ENCODE assay signal across 23 cellular contexts in genomic region chr13:40946485-40946884, GRCh38.
DNase-seq lines count a peak whose midpoint lies in the region; ATAC-seq, FAIRE-seq and TF ChIP-seq lines count a peak whose summit lies in the region.
"Had no signal": no experiment of that assay in that cellular context is flagged by ENCODE, and none has a peak within 500 bp of the region (broad histone marks: within the 10 kb centered on the region; RNA-seq: fewer than 3 reads in every experiment).

No MANE protein-coding gene starts in this region.

- CTCF ChIA-PET in HepG2 (lab: Yijun Ruan, JAX; ENCODE audit: low intra/inter-chr PET ratio, low total read pairs): no interaction called here
- CTCF ChIA-PET in activated CD8-positive, alpha-beta T cell treated with anti-CD3 and anti-CD28 coated beads for 36 hours (lab: Charles Lee): no interaction called here

- TF ChIP-seq RAD21 in HepG2 (CRISPR knock-in tag; IDR thresholded peaks at IDR 0.05): no peak

- H3K9ac ChIP-seq in HepG2 (ENCODE audit: insufficient read depth, low read depth, low read length): no peak overlapping the region
- no peak overlapping the region for H3K9ac ChIP-seq in Karpas-422 (ENCODE audit: low read length)
- H3K9ac ChIP-seq: neural progenitor cell, SK-N-SH had no signal

- H3K27ac ChIP-seq in HepG2 (ENCODE audit: extremely low read length, insufficient read depth, low read length) (no peak overlapping the region), right lobe of liver (no peak overlapping the region), transverse colon (peak overlapping the region in 1 of 4 donors; percentile 41), Karpas-422 (ENCODE audit: low read length) (no peak overlapping the region), stomach (no peak overlapping the region)
- H3K27ac ChIP-seq: body of pancreas, neural progenitor cell, prostate gland, tibial nerve had no signal

- no peak for DNase-seq in HepG2 (ENCODE audit: low spot score)
- DNase-seq in right lobe of liver: no peak
- no peak for DNase-seq in activated CD8-positive, alpha-beta T cell treated with anti-CD3 and anti-CD28 coated beads for 36 hours
- no peak for DNase-seq in memory B cell (ENCODE audit: low spot score in 2 of 2)
- DNase-seq in transverse colon: peak; percentile 34
- DNase-seq in Karpas-422: no peak
- no peak for DNase-seq in stomach
- DNase-seq: activated CD4-positive, CD25-positive, alpha-beta regulatory T cell treated with anti-CD3 and anti-CD28 coated beads, Interleukin-2, amount 50 U/mL, for 72 hours; body of pancreas; effector memory CD4-positive, alpha-beta T cell; foreskin melanocyte; left ventricle myocardium superior; midbrain; NCI-H1092; NCI-H187 treated with DMSO at 0.1 percent for 48 hours; NCI-H226; NCI-H774; SK-N-SH; stimulated activated CD4-positive, alpha-beta T cell treated with anti-CD3 and anti-CD28 coated beads, Interleukin-1b, Interleukin-23, amount 100 ng/mL, for 48 hours had no signal

- TF ChIP-seq CTCF in HepG2 (CRISPR knock-in tag; IDR thresholded peaks at IDR 0.05): no peak
- no peak for TF ChIP-seq CTCF in right lobe of liver (IDR thresholded peaks at IDR 0.05)
- TF ChIP-seq CTCF in activated CD8-positive, alpha-beta T cell treated with anti-CD3 and anti-CD28 coated beads for 36 hours (IDR thresholded peaks at IDR 0.05): no peak
- no peak for TF ChIP-seq CTCF in transverse colon (IDR thresholded peaks at IDR 0.05)
- no peak for TF ChIP-seq CTCF in stomach (IDR thresholded peaks at IDR 0.05)

- BruUV-seq in HepG2 (replicated peaks; lab: Mats Ljungman, UMichigan): no TSS peak

- H3K9me3 Mint-ChIP-seq in activated CD8-positive, alpha-beta T cell treated with anti-CD3 and anti-CD28 coated beads for 36 hours: no peaks in the 10 kb centered on the region
- H3K9me3 Mint-ChIP-seq in memory B cell: no peaks in the 10 kb centered on the region
- H3K9me3 Mint-ChIP-seq: neural progenitor cell had no signal

- H2AFZ ChIP-seq in HepG2 (ENCODE audit: low read length): no peak overlapping the region
- H2AFZ ChIP-seq in Karpas-422 (ENCODE audit: low read length): no peak overlapping the region
- H2AFZ ChIP-seq: neural progenitor cell had no signal

- H3K79me2 ChIP-seq in HepG2 (ENCODE audit: insufficient read depth, low read length): no peaks in the 10 kb centered on the region
- H3K79me2 ChIP-seq in Karpas-422 (ENCODE audit: low read length): peaks cover 87% of the 10 kb centered on the region

- TF ChIP-seq POLR2A in HepG2 (IDR thresholded peaks at IDR 0.05; ENCODE audit: insufficient read depth in 1 of 2, low read depth in 2 of 2, low read length in 2 of 2) (no peak), right lobe of liver (IDR thresholded peaks at IDR 0.05) (no peak), transverse colon (IDR thresholded peaks at IDR 0.05) (no peak), stomach (IDR thresholded peaks at IDR 0.05) (no peak)

- H3K27ac Mint-ChIP-seq in activated CD8-positive, alpha-beta T cell treated with anti-CD3 and anti-CD28 coated beads for 36 hours: peak overlapping the region; percentile 62
- peak overlapping the region; percentile 82 for H3K27ac Mint-ChIP-seq in memory B cell
- H3K27ac Mint-ChIP-seq: neural progenitor cell had no signal

- no peak for FAIRE-seq in HepG2 (lab: Jason Lieb, UNC)

- H3K36me3 Mint-ChIP-seq in activated CD8-positive, alpha-beta T cell treated with anti-CD3 and anti-CD28 coated beads for 36 hours (ENCODE audit: low read depth): peaks cover 61% of the 10 kb centered on the region
- peaks cover 37% of the 10 kb centered on the region for H3K36me3 Mint-ChIP-seq in memory B cell

- H3K9me3 ChIP-seq in HepG2 (ENCODE audit: low read length) (no peaks in the 10 kb centered on the region), right lobe of liver (no peaks in the 10 kb centered on the region), transverse colon (no peaks in the 10 kb centered on the region), Karpas-422 (ENCODE audit: low read length) (no peaks in the 10 kb centered on the region), stomach (no peaks in the 10 kb centered on the region)
- H3K9me3 ChIP-seq: body of pancreas, prostate gland, SK-N-SH, tibial nerve had no signal

- in situ Hi-C loops in HepG2 (cut with HindIII; ENCODE audit: extremely low pct_ligation_motif_present, low pct_unique_long_range_greater_than_20kb) (no loop called here), transverse colon (cut with MboI; ENCODE audit: low pct_ligation_motif_present in 1 of 4, low pct_unique_long_range_greater_than_20kb in 1 of 4, low sequenced_read_pairs in 3 of 4) (no loop called here)

- H3K4me2 ChIP-seq in HepG2 (ENCODE audit: low read depth, low read length) (no peak overlapping the region), Karpas-422 (ENCODE audit: low read depth, low read length, poor library complexity, severe bottlenecking) (no peak overlapping the region)
- H3K4me2 ChIP-seq: neural progenitor cell, SK-N-SH had no signal

- H3K4me3 Mint-ChIP-seq in activated CD8-positive, alpha-beta T cell treated with anti-CD3 and anti-CD28 coated beads for 36 hours: no peak overlapping the region
- H3K4me3 Mint-ChIP-seq in memory B cell: no peak overlapping the region
- H3K4me3 Mint-ChIP-seq: neural progenitor cell had no signal

- H3K9me2 ChIP-seq in Karpas-422 (replicated peaks; ENCODE audit: insufficient read depth, low read length): no peaks in the 10 kb centered on the region
- H3K9me2 ChIP-seq: SK-N-SH had no signal

- TF ChIP-seq EP300 in HepG2 (IDR thresholded peaks at IDR 0.05; ENCODE audit: low read depth in 2 of 2, low read length in 2 of 2) (no peak), HepG2 (CRISPR knock-in tag; IDR thresholded peaks at IDR 0.05; ENCODE audit: borderline replicate concordance) (no peak), transverse colon (IDR thresholded peaks at IDR 0.05; ENCODE audit: low read depth) (no peak), stomach (IDR thresholded peaks at IDR 0.05) (no peak)

- ATAC-seq in HepG2 (no peak), right lobe of liver (no peak), memory B cell (ENCODE audit: low read depth) (no peak)
- no peak for ATAC-seq in activated CD8-positive, alpha-beta T cell treated with anti-CD3 and anti-CD28 coated beads for 36 hours
- ATAC-seq: body of pancreas, esophagus mucosa, left ventricle myocardium superior had no signal

- intact Hi-C loops in HepG2 (cut with micrococcal nuclease; ENCODE audit: unreplicated experiment) (no loop called here), right lobe of liver (cut with DNase I) (no loop called here), transverse colon (cut with DNase I; ENCODE audit: low total_unique reads) (no loop called here), stomach (cut with DNase I; ENCODE audit: low total_unique reads) (no loop called here)
- intact Hi-C loops in activated CD8-positive, alpha-beta T cell treated with anti-CD3 and anti-CD28 coated beads for 36 hours (cut with micrococcal nuclease): no loop called here

- H3K27me3 ChIP-seq in HepG2 (ENCODE audit: control insufficient read depth in 1 of 2, insufficient read depth in 2 of 2, low read length in 2 of 2): no peaks in the 10 kb centered on the region
- no peaks in the 10 kb centered on the region for H3K27me3 ChIP-seq in right lobe of liver
- H3K27me3 ChIP-seq in transverse colon: no peaks in the 10 kb centered on the region
- no peaks in the 10 kb centered on the region for H3K27me3 ChIP-seq in Karpas-422 (ENCODE audit: low read length)
- no peaks in the 10 kb centered on the region for H3K27me3 ChIP-seq in stomach
- H3K27me3 ChIP-seq: neural progenitor cell, tibial nerve had no signal

- no peak overlapping the region for H3K4me3 ChIP-seq in HepG2 (replicated peaks in 1 of 3; ENCODE audit: insufficient read depth in 1 of 3, low read depth in 2 of 3, low read length in 3 of 3)
- no peak overlapping the region for H3K4me3 ChIP-seq in right lobe of liver
- H3K4me3 ChIP-seq in transverse colon: no peak overlapping the region
- H3K4me3 ChIP-seq in Karpas-422 (ENCODE audit: low read length): no peak overlapping the region
- no peak overlapping the region for H3K4me3 ChIP-seq in stomach
- H3K4me3 ChIP-seq: body of pancreas, neural progenitor cell, prostate gland, tibial nerve had no signal

- H3K4me1 Mint-ChIP-seq in activated CD8-positive, alpha-beta T cell treated with anti-CD3 and anti-CD28 coated beads for 36 hours (ENCODE audit: low read depth): peaks cover 23% of the 10 kb centered on the region
- H3K4me1 Mint-ChIP-seq in memory B cell: peaks cover 9% of the 10 kb centered on the region
- H3K4me1 Mint-ChIP-seq: neural progenitor cell had no signal

- POLR2A ChIA-PET in HepG2 (lab: Yijun Ruan, JAX): no interaction called here
- POLR2A ChIA-PET in activated CD8-positive, alpha-beta T cell treated with anti-CD3 and anti-CD28 coated beads for 36 hours (lab: Charles Lee): no interaction called here

- H3K27me3 Mint-ChIP-seq in activated CD8-positive, alpha-beta T cell treated with anti-CD3 and anti-CD28 coated beads for 36 hours: no peaks in the 10 kb centered on the region
- H3K27me3 Mint-ChIP-seq in memory B cell: no peaks in the 10 kb centered on the region

- peaks cover 20 to 61% of the 10 kb centered on the region in 2 experiments for H3K36me3 ChIP-seq in HepG2 (replicated peaks in 1 of 2; ENCODE audit: control insufficient read depth in 1 of 2, insufficient read depth in 2 of 2, low read length in 2 of 2)
- H3K36me3 ChIP-seq in right lobe of liver: peaks cover 0 to 55% (median 14%) of the 10 kb centered on the region in 4 donors
- peaks cover 0 to 56% (median 17%) of the 10 kb centered on the region in 4 donors for H3K36me3 ChIP-seq in transverse colon
- H3K36me3 ChIP-seq in Karpas-422 (ENCODE audit: insufficient read depth, low read length): peaks cover 69% of the 10 kb centered on the region; the same call in 1 of the 2 replicates
- H3K36me3 ChIP-seq in stomach: peaks cover 27 to 100% (median 97%) of the 10 kb centered on the region in 4 donors
- H3K36me3 ChIP-seq: neural progenitor cell, prostate gland had no signal

- no peaks in the 10 kb centered on the region for H4K20me1 ChIP-seq in HepG2 (ENCODE audit: insufficient read depth, low read length)
- no peaks in the 10 kb centered on the region for H4K20me1 ChIP-seq in Karpas-422 (ENCODE audit: insufficient read depth, low read depth, low read length)

- no peaks in the 10 kb centered on the region for H3K4me1 ChIP-seq in HepG2 (ENCODE audit: insufficient read depth, low read length)
- no peaks in the 10 kb centered on the region for H3K4me1 ChIP-seq in right lobe of liver
- H3K4me1 ChIP-seq in transverse colon: peaks cover 0 to 30% (median 6%) of the 10 kb centered on the region in 4 donors
- H3K4me1 ChIP-seq in Karpas-422 (ENCODE audit: low read length): no peaks in the 10 kb centered on the region
- H3K4me1 ChIP-seq in stomach: peaks cover 0 to 5% (median 0%) of the 10 kb centered on the region in 4 donors
- H3K4me1 ChIP-seq: body of pancreas, neural progenitor cell, prostate gland, tibial nerve had no signal

- 89% methylated on average over 1 of the region's 1 CpG for WGBS in HepG2 (ENCODE audit: low lambda C conversion rate)
- WGBS in right lobe of liver (ENCODE audit: insufficient coverage, low coverage, low lambda C conversion rate, missing lambda C conversion rate): 82% methylated on average over 1 of the region's 1 CpG
- WGBS in transverse colon (ENCODE audit: low coverage in 1 of 2), 2 donors: 83 to 95% methylated on average over 1 of the region's 1 CpG
- WGBS in stomach, 5 donors: 94 to 100% (median 97%) methylated on average over 1 of the region's 1 CpG

TF ChIP-seq in HepG2, 621 proteins besides CTCF, POLR2A, EP300 and RAD21 (continues in another document):
- peak; percentile 71 for TF ChIP-seq RBM22 (optimal IDR thresholded peaks at IDR 0.05; ENCODE audit: low read length)
